Comparison of ENCODE assay signal across 17 cellular contexts in genomic region chr5:125044491-125045282, GRCh38.
DNase-seq lines count a peak whose midpoint lies in the region; ATAC-seq and TF ChIP-seq lines count a peak whose summit lies in the region.
"Had no signal": no experiment of that assay in that cellular context is flagged by ENCODE, and none has a peak within 500 bp of the region (broad histone marks: within the 10 kb centered on the region; RNA-seq: fewer than 3 reads in every experiment).

No MANE protein-coding gene starts in this region.

- no peak for ATAC-seq in activated T-cell treated with anti-CD3 and anti-CD28 coated beads, Interleukin-2, amount 50 U/mL, for 4 hours
- ATAC-seq in GM21390 (IDR thresholded peaks at IDR 0.05; ENCODE audit: unreplicated experiment) = no peak
- ATAC-seq: stimulated activated naive CD8-positive, alpha-beta T cell treated with anti-CD3 and anti-CD28 coated beads, Interleukin-15, Interleukin-2, amounts not matched to agents 100 U/mL and 50 U/mL, for 24 hours; T-cell had no signal

- peak overlapping the region; percentile 72 for H3K27ac Mint-ChIP-seq in neural crest cell (ENCODE audit: unreplicated experiment)
- H3K27ac Mint-ChIP-seq: activated B cell treated with CpG ODN at 0.5 μM for 24 hours; activated naive CD4-positive, alpha-beta T cell treated with anti-CD3 and anti-CD28 coated beads, Interleukin-2, amount 10 ng/mL, durations not matched to agents 7 days and 5 days; T-cell had no signal

- H3K27me3 Mint-ChIP-seq in neural crest cell (ENCODE audit: low read depth) = no peaks in the 10 kb centered on the region
- H3K27me3 Mint-ChIP-seq in activated T-cell treated with anti-CD3 and anti-CD28 coated beads, Interleukin-2, amount 50 U/mL, for 4 hours (ENCODE audit: low read depth) = no peaks in the 10 kb centered on the region
- H3K27me3 Mint-ChIP-seq: activated B cell treated with CpG ODN at 0.5 μM for 24 hours; activated naive CD4-positive, alpha-beta T cell treated with anti-CD3 and anti-CD28 coated beads, Interleukin-2, amount 10 ng/mL, durations not matched to agents 7 days and 5 days; T-cell had no signal

- H3K4me3 Mint-ChIP-seq in neural crest cell = no peak overlapping the region
- no peak overlapping the region for H3K4me3 Mint-ChIP-seq in activated T-cell treated with anti-CD3 and anti-CD28 coated beads, Interleukin-2, amount 50 U/mL, for 4 hours
- H3K4me3 Mint-ChIP-seq: activated B cell treated with CpG ODN at 0.5 μM for 24 hours; activated naive CD4-positive, alpha-beta T cell treated with anti-CD3 and anti-CD28 coated beads, Interleukin-2, amount 10 ng/mL, durations not matched to agents 7 days and 5 days; T-cell had no signal

- peaks cover 9% of the 10 kb centered on the region for H3K9me3 Mint-ChIP-seq in neural crest cell
- no peaks in the 10 kb centered on the region for H3K9me3 Mint-ChIP-seq in activated T-cell treated with anti-CD3 and anti-CD28 coated beads, Interleukin-2, amount 50 U/mL, for 4 hours
- H3K9me3 Mint-ChIP-seq: activated B cell treated with CpG ODN at 0.5 μM for 24 hours, T-cell had no signal

- peak; percentile 69 for DNase-seq in RPMI7951 (ENCODE audit: low read depth)
- no peak for DNase-seq in epithelial cell of prostate (ENCODE audit: low read depth, low spot score)
- no peak for DNase-seq in neural crest cell (ENCODE audit: low read depth, low spot score)
- DNase-seq in activated T-cell treated with anti-CD3 and anti-CD28 coated beads, Interleukin-2, amount 50 U/mL, for 4 hours = no peak
- no peak for DNase-seq in activated CD4-positive, alpha-beta T cell treated with anti-CD3 and anti-CD28 coated beads, Interleukin-2, amount 50 U/mL, for 4 hours
- DNase-seq in medulla oblongata (ENCODE audit: extremely low spot score) = no peak
- DNase-seq: activated B cell treated with CpG ODN at 0.5 μM for 24 hours; activated naive CD4-positive, alpha-beta T cell treated with anti-CD3 and anti-CD28 coated beads, Interleukin-2, amount 10 ng/mL, durations not matched to agents 7 days and 5 days; H7; NCI-H146; NCI-H510A; stimulated activated naive CD8-positive, alpha-beta T cell treated with anti-CD3 and anti-CD28 coated beads, Interleukin-15, Interleukin-2, amounts not matched to agents 100 U/mL and 50 U/mL, for 24 hours; T-cell had no signal

- H3K36me3 Mint-ChIP-seq in neural crest cell (ENCODE audit: low read depth) = no peaks in the 10 kb centered on the region
- H3K36me3 Mint-ChIP-seq in activated T-cell treated with anti-CD3 and anti-CD28 coated beads, Interleukin-2, amount 50 U/mL, for 4 hours (ENCODE audit: insufficient read depth) = no peaks in the 10 kb centered on the region
- H3K36me3 Mint-ChIP-seq: activated naive CD4-positive, alpha-beta T cell treated with anti-CD3 and anti-CD28 coated beads, Interleukin-2, amount 10 ng/mL, durations not matched to agents 7 days and 5 days; T-cell had no signal

- no peak for TF ChIP-seq CTCF in C4-2B (conservative IDR thresholded peaks at IDR 0.05)
- no peak for TF ChIP-seq CTCF in neural crest cell (conservative IDR thresholded peaks at IDR 0.05)

- peaks cover 57% of the 10 kb centered on the region for H3K4me1 Mint-ChIP-seq in neural crest cell
- no peaks in the 10 kb centered on the region for H3K4me1 Mint-ChIP-seq in activated T-cell treated with anti-CD3 and anti-CD28 coated beads, Interleukin-2, amount 50 U/mL, for 4 hours (ENCODE audit: low read depth)
- H3K4me1 Mint-ChIP-seq: activated naive CD4-positive, alpha-beta T cell treated with anti-CD3 and anti-CD28 coated beads, Interleukin-2, amount 10 ng/mL, durations not matched to agents 7 days and 5 days; T-cell had no signal

- H3K27ac ChIP-seq in C4-2B (peak overlapping the region; percentile 19; the same call in 1 of the 2 replicates), epithelial cell of prostate (peak overlapping the region; percentile 45)
- H3K27ac ChIP-seq: hepatocyte, KMS-11 had no signal
